In genomic region chr5:60826653-60827052, GRCh38 we compare ENCODE assay signal across 12 cellular contexts. TPM values are rescaled to one million over a fixed set of nuclear protein-coding genes. Genes with fewer than 3 reads are reported as not detected.
DNase-seq lines count a peak whose midpoint lies in the region; ATAC-seq and TF ChIP-seq lines count a peak whose summit lies in the region.
"Had no signal": no experiment of that assay in that cellular context is flagged by ENCODE, and none has a peak within 500 bp of the region (broad histone marks: within the 10 kb centered on the region; RNA-seq: fewer than 3 reads in every experiment).

No MANE protein-coding gene starts in this region.

- H3K4me2 ChIP-seq in mammary epithelial cell (ENCODE audit: insufficient read depth, low read depth, low read length) (no peak overlapping the region), GM23338 (no peak overlapping the region)

- H3K4me1 ChIP-seq in mammary epithelial cell (ENCODE audit: insufficient read depth, low read length): peaks cover 2% of the 10 kb centered on the region
- no peaks in the 10 kb centered on the region for H3K4me1 ChIP-seq in GM23338 (ENCODE audit: insufficient read depth)
- H3K4me1 ChIP-seq: stomach had no signal

- H4K20me1 ChIP-seq in mammary epithelial cell (ENCODE audit: insufficient read depth, low read length): no peaks in the 10 kb centered on the region
- H4K20me1 ChIP-seq in GM23338 (replicated peaks; ENCODE audit: insufficient read depth): 0 out of 2 replicates have a peak, but pooled peaks cover 4% of the 10 kb centered on the region

- no peaks in the 10 kb centered on the region for H3K36me3 Mint-ChIP-seq in GM23338 (ENCODE audit: low read depth)

- ATAC-seq in GM18858 (IDR thresholded peaks at IDR 0.05; ENCODE audit: unreplicated experiment): peak; percentile 92
- peak; percentile 54 for ATAC-seq in GM21390 (IDR thresholded peaks at IDR 0.05; ENCODE audit: unreplicated experiment)
- ATAC-seq in HG02973 (IDR thresholded peaks at IDR 0.05; ENCODE audit: unreplicated experiment): peak; percentile 74
- peak; percentile 73 for ATAC-seq in HG03575 (IDR thresholded peaks at IDR 0.05; ENCODE audit: extremely low read depth, insufficient number of reproducible peaks, low FRiP score, unreplicated experiment)
- no peak for ATAC-seq in GM23338
- ATAC-seq: left ventricle myocardium superior had no signal

- H3K79me2 ChIP-seq in mammary epithelial cell (ENCODE audit: insufficient read depth, low read length): peaks cover 5% of the 10 kb centered on the region
- H3K79me2 ChIP-seq in GM23338 (replicated peaks; ENCODE audit: insufficient read depth): no peaks in the 10 kb centered on the region; the same call in 1 of the 2 replicates

- intact Hi-C loops in mammary epithelial cell (cut with micrococcal nuclease): no loop called here

- H3K27ac Mint-ChIP-seq in GM23338: no peak overlapping the region

- H3F3A ChIP-seq in GM23338 (replicated peaks; ENCODE audit: low read depth): no peaks in the 10 kb centered on the region

- in situ Hi-C loops in mammary epithelial cell (cut with MboI; ENCODE audit: low sequenced_read_pairs in 2 of 2): loop anchor here in 1 of 2 donors (25.0 kb wide), 1 partner anchor 139 kb away; no protein-coding TSS in a partner anchor

- no peaks in the 10 kb centered on the region for H3K9me3 Mint-ChIP-seq in GM23338

- H3K36me3 ChIP-seq in mammary epithelial cell (ENCODE audit: insufficient read depth, low read length) (no peaks in the 10 kb centered on the region), GM23338 (ENCODE audit: insufficient read depth) (no peaks in the 10 kb centered on the region)
- H3K36me3 ChIP-seq: stomach had no signal

- no TSS peak for BruUV-seq in mammary epithelial cell (replicated peaks; lab: Mats Ljungman, UMichigan)

- no peaks in the 10 kb centered on the region for H3K4me1 Mint-ChIP-seq in GM23338

- no peak overlapping the region for H3K9ac ChIP-seq in mammary epithelial cell (ENCODE audit: insufficient read depth, low read length)

- H3K9me3 ChIP-seq in mammary epithelial cell (replicated peaks; ENCODE audit: insufficient read depth, low read length): no peaks in the 10 kb centered on the region
- H3K9me3 ChIP-seq: stomach had no signal

- H3K27me3 ChIP-seq in mammary epithelial cell (ENCODE audit: insufficient read depth, low read length) (no peaks in the 10 kb centered on the region), GM23338 (ENCODE audit: insufficient read depth) (no peaks in the 10 kb centered on the region)
- H3K27me3 ChIP-seq: stomach had no signal

- CTCF ChIA-PET in mammary epithelial cell (lab: Charles Lee; ENCODE audit: low non-redundant PET): no interaction called here

- H3K27ac ChIP-seq in mammary epithelial cell (ENCODE audit: insufficient read depth, low read depth, low read length): no peak overlapping the region
- no peak overlapping the region for H3K27ac ChIP-seq in substantia nigra (ENCODE audit: low read depth, low read length, poor library complexity, severe bottlenecking)
- no peak overlapping the region for H3K27ac ChIP-seq in GM23338 (ENCODE audit: low read depth)
- H3K27ac ChIP-seq: stomach had no signal

- no peaks in the 10 kb centered on the region; the same call in 1 of the 2 replicates for H3K9me2 ChIP-seq in GM23338 (ENCODE audit: insufficient read depth)

- no peak overlapping the region for H2AFZ ChIP-seq in mammary epithelial cell (ENCODE audit: low read depth, low read length)
- H2AFZ ChIP-seq in GM23338: no peak overlapping the region

- no peak overlapping the region for H3K4me3 ChIP-seq in mammary epithelial cell (replicated peaks in 1 of 3; ENCODE audit: insufficient read depth in 1 of 3, low read depth in 2 of 3, low read length in 3 of 3)
- no peak overlapping the region for H3K4me3 ChIP-seq in GM23338
- H3K4me3 ChIP-seq: stomach had no signal

- H3K4me3 Mint-ChIP-seq in GM23338: no peak overlapping the region

- TF ChIP-seq CTCF in mammary epithelial cell (conservative IDR thresholded peaks at IDR 0.05 in 1 of 2, IDR thresholded peaks at IDR 0.05 in 1 of 2; ENCODE audit: extremely low read depth in 1 of 2, insufficient read depth in 1 of 2, low read depth in 1 of 2, low read length in 2 of 2): no peak
- no peak for TF ChIP-seq CTCF in GM23338 (conservative IDR thresholded peaks at IDR 0.05; ENCODE audit: low read depth in 2 of 2)

- no peaks in the 10 kb centered on the region for H3K27me3 Mint-ChIP-seq in GM23338 (ENCODE audit: insufficient read depth, low read depth, poor library complexity)

- dilution Hi-C loops in mammary epithelial cell (cut with HindIII; ENCODE audit: low sequenced_read_pairs): no loop called here

- no peak for DNase-seq in activated CD8-positive, alpha-beta memory T cell treated with anti-CD3 and anti-CD28 coated beads, Interleukin-2, amount 50 U/mL, for 48 hours
- DNase-seq in mammary epithelial cell (no peak), substantia nigra (lab: John Stamatoyannopoulos, UW) (no peak), GM23338 (ENCODE audit: low spot score) (no peak)
- DNase-seq: effector CD4-positive, alpha-beta T cell; left ventricle myocardium superior; NCI-H1105 treated with DMSO at 0.1 percent for 48 hours; stomach had no signal

TF ChIP-seq in GM23338, 12 proteins besides CTCF, POLR2A, EP300 and RAD21 (continues in another document):
- no peak for TF ChIP-seq EZH2phosphoT487 (IDR thresholded peaks at IDR 0.05; ENCODE audit: unreplicated experiment)
- TF ChIP-seq EZH2 (IDR thresholded peaks at IDR 0.05; ENCODE audit: low read depth, unreplicated experiment): no peak
- TF ChIP-seq ETS1 (IDR thresholded peaks at IDR 0.05): no peak
- no peak for TF ChIP-seq NANOG (IDR thresholded peaks at IDR 0.05; ENCODE audit: borderline replicate concordance)
- no peak for TF ChIP-seq STAT1 (IDR thresholded peaks at IDR 0.05; ENCODE audit: unreplicated experiment)
- no peak for TF ChIP-seq CREB1 (CRISPR knock-in tag; IDR thresholded peaks at IDR 0.05; ENCODE audit: low read depth)
- no peak for TF ChIP-seq ZNF114 (CRISPR knock-in tag; IDR thresholded peaks at IDR 0.05)
- no peak for TF ChIP-seq REST (IDR thresholded peaks at IDR 0.05; ENCODE audit: unreplicated experiment)
- no peak for TF ChIP-seq JUNB (IDR thresholded peaks at IDR 0.05; ENCODE audit: unreplicated experiment)

RNA-seq across cellular contexts. Expression of gene ELOVL7, which starts 17.4 kb away (rescaled TPM):
- 10 to 100 TPM; 17.8 to 21.0 TPM for total RNA-seq in mammary epithelial cell
- polyA plus RNA-seq in mammary epithelial cell: 5.6 TPM
- 5.6 TPM for polyA minus RNA-seq in mammary epithelial cell
- total RNA-seq in GM23338 (2014; rRNA removed; shearing (Covaris generic)): 6.5 and 7.0 TPM in 2 replicates
- polyA plus RNA-seq in GM23338 (2016; fragmentation: Nextera tagmentation; extraction: Ambion mirVana): 2.3 and 2.9 TPM in 2 replicates
